ENCODE assay signal across 15 cellular contexts in genomic region chr9:94780516-94780950, GRCh38. TPM values are rescaled to one million over a fixed set of nuclear protein-coding genes. Genes with fewer than 3 reads are reported as not detected.
DNase-seq lines count a peak whose midpoint lies in the region; ATAC-seq and TF ChIP-seq lines count a peak whose summit lies in the region.
"Had no signal": no experiment of that assay in that cellular context is flagged by ENCODE, and none has a peak within 500 bp of the region (broad histone marks: within the 10 kb centered on the region; RNA-seq: fewer than 3 reads in every experiment).

No MANE protein-coding gene starts in this region.

- H3K18ac ChIP-seq in mesendoderm (ENCODE audit: low read length) = no peak overlapping the region

- H3K27me3 Mint-ChIP-seq in stimulated activated naive CD8-positive, alpha-beta T cell treated with anti-CD3 and anti-CD28 coated beads, Interleukin-15, amount 100 ng/mL, for 72 hours = no peaks in the 10 kb centered on the region
- H3K27me3 Mint-ChIP-seq in activated CD8-positive, alpha-beta memory T cell treated with anti-CD3 and anti-CD28 coated beads, Interleukin-2, amount 10 ng/mL, durations not matched to agents 7 days and 5 days = no peaks in the 10 kb centered on the region
- H3K27me3 Mint-ChIP-seq: CD4-positive, CD25-positive, alpha-beta regulatory T cell; naive thymus-derived CD8-positive, alpha-beta T cell had no signal

- no peak overlapping the region for H4K5ac ChIP-seq in mesendoderm (ENCODE audit: low read length)

- no peaks in the 10 kb centered on the region for H3K36me3 ChIP-seq in ascending aorta
- no peaks in the 10 kb centered on the region for H3K36me3 ChIP-seq in mesendoderm (ENCODE audit: control insufficient read depth, insufficient read depth, low read length)
- H3K36me3 ChIP-seq: suprapubic skin had no signal

- CTCF ChIA-PET in activated CD8-positive, alpha-beta memory T cell treated with anti-CD3 and anti-CD28 coated beads, Interleukin-2, amount 10 ng/mL, durations not matched to agents 7 days and 5 days (lab: Charles Lee) = interaction anchor here (0.6 to 6.0 kb wide), 4 partner anchors 8 to 348 kb away, joined by 3 to 79 read pairs (median 4); no protein-coding TSS in a partner anchor

- H3K27ac Mint-ChIP-seq in stimulated activated naive CD8-positive, alpha-beta T cell treated with anti-CD3 and anti-CD28 coated beads, Interleukin-15, amount 100 ng/mL, for 72 hours = no peak overlapping the region
- H3K27ac Mint-ChIP-seq in activated CD8-positive, alpha-beta memory T cell treated with anti-CD3 and anti-CD28 coated beads, Interleukin-2, amount 10 ng/mL, durations not matched to agents 7 days and 5 days = no peak overlapping the region
- H3K27ac Mint-ChIP-seq: WTC11 had no signal

- WGBS in mesendoderm (ENCODE audit: extremely low coverage, insufficient coverage, low lambda C conversion rate) = no CpG with 5 or more reads among the region's 5 CpGs

- no peak overlapping the region for H3K9ac ChIP-seq in mesendoderm (ENCODE audit: low read length)

- H3K79me1 ChIP-seq in mesendoderm (ENCODE audit: low read length) = no peaks in the 10 kb centered on the region

- H2BK5ac ChIP-seq in mesendoderm (ENCODE audit: low read length) = no peak overlapping the region

- H3K4me1 ChIP-seq in ascending aorta (peaks cover 0 to 30% of the 10 kb centered on the region in 2 donors), mesendoderm (ENCODE audit: control insufficient read depth, low read depth, low read length) (no peaks in the 10 kb centered on the region)

- no peak overlapping the region for H3K4me3 ChIP-seq in ascending aorta
- no peak overlapping the region for H3K4me3 ChIP-seq in mesendoderm (ENCODE audit: low read length)
- H3K4me3 ChIP-seq: suprapubic skin had no signal

- H3K9me3 Mint-ChIP-seq in stimulated activated naive CD8-positive, alpha-beta T cell treated with anti-CD3 and anti-CD28 coated beads, Interleukin-15, amount 100 ng/mL, for 72 hours = no peaks in the 10 kb centered on the region
- no peaks in the 10 kb centered on the region for H3K9me3 Mint-ChIP-seq in activated CD8-positive, alpha-beta memory T cell treated with anti-CD3 and anti-CD28 coated beads, Interleukin-2, amount 10 ng/mL, durations not matched to agents 7 days and 5 days (ENCODE audit: low read depth)
- H3K9me3 Mint-ChIP-seq: CD4-positive, CD25-positive, alpha-beta regulatory T cell; naive thymus-derived CD8-positive, alpha-beta T cell; WTC11 had no signal

- H3K4me2 ChIP-seq in mesendoderm (ENCODE audit: low read length) = no peak overlapping the region

- ATAC-seq in stimulated activated naive CD8-positive, alpha-beta T cell treated with anti-CD3 and anti-CD28 coated beads, Interleukin-15, Interleukin-2, amounts not matched to agents 100 U/mL and 50 U/mL, for 24 hours = peak; percentile 80
- no peak for ATAC-seq in stimulated activated naive CD8-positive, alpha-beta T cell treated with anti-CD3 and anti-CD28 coated beads, Interleukin-15, amount 100 ng/mL, for 72 hours
- no peak for ATAC-seq in activated CD8-positive, alpha-beta memory T cell treated with anti-CD3 and anti-CD28 coated beads, Interleukin-2, amount 10 ng/mL, durations not matched to agents 7 days and 5 days
- ATAC-seq in GM19035 (IDR thresholded peaks at IDR 0.05; ENCODE audit: unreplicated experiment) = no peak
- ATAC-seq: naive thymus-derived CD8-positive, alpha-beta T cell; WTC11 had no signal

- DNase-seq in stimulated activated naive CD8-positive, alpha-beta T cell treated with anti-CD3 and anti-CD28 coated beads, Interleukin-15, Interleukin-2, amounts not matched to agents 100 U/mL and 50 U/mL, for 24 hours = peak; percentile 25
- no peak for DNase-seq in stimulated activated naive CD8-positive, alpha-beta T cell treated with anti-CD3 and anti-CD28 coated beads, Interleukin-15, amount 100 ng/mL, for 72 hours
- peak; percentile 38 to 90 for DNase-seq in ascending aorta (ENCODE audit: low spot score in 2 of 2)
- DNase-seq in mesendoderm = no peak
- DNase-seq in activated CD8-positive, alpha-beta memory T cell treated with anti-CD3 and anti-CD28 coated beads, Interleukin-2, amount 10 ng/mL, durations not matched to agents 7 days and 5 days = no peak
- no peak for DNase-seq in globus pallidus (ENCODE audit: low spot score)
- no peak for DNase-seq in COR-L47 (lab: John Stamatoyannopoulos, UW)
- DNase-seq: CD4-positive, CD25-positive, alpha-beta regulatory T cell; Karpas-422; naive thymus-derived CD8-positive, alpha-beta T cell; NCI-H2171; RPMI8226 had no signal

- peak overlapping the region; percentile 83 to 84 for H3K27ac ChIP-seq in ascending aorta
- no peak overlapping the region for H3K27ac ChIP-seq in mesendoderm (ENCODE audit: low read depth, low read length)
- H3K27ac ChIP-seq: suprapubic skin had no signal

- H3K4me3 Mint-ChIP-seq in stimulated activated naive CD8-positive, alpha-beta T cell treated with anti-CD3 and anti-CD28 coated beads, Interleukin-15, amount 100 ng/mL, for 72 hours = no peak overlapping the region
- H3K4me3 Mint-ChIP-seq in activated CD8-positive, alpha-beta memory T cell treated with anti-CD3 and anti-CD28 coated beads, Interleukin-2, amount 10 ng/mL, durations not matched to agents 7 days and 5 days = no peak overlapping the region
- H3K4me3 Mint-ChIP-seq: CD4-positive, CD25-positive, alpha-beta regulatory T cell; naive thymus-derived CD8-positive, alpha-beta T cell; WTC11 had no signal

- no peak overlapping the region for H3K23ac ChIP-seq in mesendoderm (ENCODE audit: low read length)

- peak overlapping the region; percentile 25 for H3K56ac ChIP-seq in mesendoderm (ENCODE audit: low read length)

- H2AK5ac ChIP-seq in mesendoderm (ENCODE audit: low read length) = no peak overlapping the region

- H2BK120ac ChIP-seq in mesendoderm (ENCODE audit: low read depth, low read length) = no peak overlapping the region

- no peak overlapping the region for H2BK15ac ChIP-seq in mesendoderm (replicated peaks; ENCODE audit: low read depth)

- no peaks in the 10 kb centered on the region for H3K36me3 Mint-ChIP-seq in activated CD8-positive, alpha-beta memory T cell treated with anti-CD3 and anti-CD28 coated beads, Interleukin-2, amount 10 ng/mL, durations not matched to agents 7 days and 5 days
- H3K36me3 Mint-ChIP-seq: CD4-positive, CD25-positive, alpha-beta regulatory T cell; WTC11 had no signal

- no peak for TF ChIP-seq CTCF in ascending aorta (IDR thresholded peaks at IDR 0.05)

- no peaks in the 10 kb centered on the region for H3K9me3 ChIP-seq in ascending aorta
- H3K9me3 ChIP-seq: suprapubic skin had no signal

- intact Hi-C loops in ascending aorta (cut with DNase I) = loop anchor here (5.0 kb wide), 1 partner anchor 347 kb away; no protein-coding TSS in a partner anchor

- H3K4ac ChIP-seq in mesendoderm (ENCODE audit: low read depth, low read length) = no peak overlapping the region

- H4K8ac ChIP-seq in mesendoderm (ENCODE audit: low read depth, low read length) = no peak overlapping the region

- H3K4me1 Mint-ChIP-seq in stimulated activated naive CD8-positive, alpha-beta T cell treated with anti-CD3 and anti-CD28 coated beads, Interleukin-15, amount 100 ng/mL, for 72 hours = peaks cover 6% of the 10 kb centered on the region
- peaks cover 2% of the 10 kb centered on the region for H3K4me1 Mint-ChIP-seq in activated CD8-positive, alpha-beta memory T cell treated with anti-CD3 and anti-CD28 coated beads, Interleukin-2, amount 10 ng/mL, durations not matched to agents 7 days and 5 days

- H3K79me2 ChIP-seq in mesendoderm (ENCODE audit: control insufficient read depth, insufficient read depth, low read length) = no peaks in the 10 kb centered on the region

- H3K27me3 ChIP-seq in ascending aorta = no peaks in the 10 kb centered on the region
- H3K27me3 ChIP-seq in mesendoderm (ENCODE audit: insufficient read depth, low read length, poor library complexity) = no peaks in the 10 kb centered on the region
- H3K27me3 ChIP-seq: suprapubic skin had no signal

RNA-seq across cellular contexts. Expression of gene AOPEP, which starts 54.0 kb away (rescaled TPM):
- 333 TPM for total RNA-seq in ascending aorta
- 6.0 TPM for polyA plus RNA-seq in mesendoderm (2013, experiment 1 of 2)
- 5.6 TPM for polyA plus RNA-seq in mesendoderm (2013, experiment 2 of 2)
- total RNA-seq in activated CD8-positive, alpha-beta memory T cell treated with anti-CD3 and anti-CD28 coated beads, Interleukin-2, amount 10 ng/mL, durations not matched to agents 7 days and 5 days = 10 to 100 TPM in 1 of 2 experiments, 1 to 10 TPM in 1; 9.8 to 13.7 TPM

Comparison
In these comparisons a context has a peak if more than half of its experiments do, and no peak if none do; other contexts are left out.
1. DNase-seq: peak in stimulated activated naive CD8-positive, alpha-beta T cell treated with anti-CD3 and anti-CD28 coated beads, Interleukin-15, Interleukin-2, amounts not matched to agents 100 U/mL and 50 U/mL, for 24 hours (single experiment) and ascending aorta (2 of 2); none in stimulated activated naive CD8-positive, alpha-beta T cell treated with anti-CD3 and anti-CD28 coated beads, Interleukin-15, amount 100 ng/mL, for 72 hours (0 of 2), mesendoderm (single experiment), activated CD8-positive, alpha-beta memory T cell treated with anti-CD3 and anti-CD28 coated beads, Interleukin-2, amount 10 ng/mL, durations not matched to agents 7 days and 5 days (single experiment), globus pallidus (single experiment) and COR-L47 (single experiment).
2. RNA of gene AOPEP, which starts 54.0 kb away (total RNA-seq): 333 TPM in ascending aorta (single experiment); 9.8 to 13.7 TPM in activated CD8-positive, alpha-beta memory T cell treated with anti-CD3 and anti-CD28 coated beads, Interleukin-2, amount 10 ng/mL, durations not matched to agents 7 days and 5 days; every median in the first group is over 10 times any median in the second.